In the genomic region with DNA sequence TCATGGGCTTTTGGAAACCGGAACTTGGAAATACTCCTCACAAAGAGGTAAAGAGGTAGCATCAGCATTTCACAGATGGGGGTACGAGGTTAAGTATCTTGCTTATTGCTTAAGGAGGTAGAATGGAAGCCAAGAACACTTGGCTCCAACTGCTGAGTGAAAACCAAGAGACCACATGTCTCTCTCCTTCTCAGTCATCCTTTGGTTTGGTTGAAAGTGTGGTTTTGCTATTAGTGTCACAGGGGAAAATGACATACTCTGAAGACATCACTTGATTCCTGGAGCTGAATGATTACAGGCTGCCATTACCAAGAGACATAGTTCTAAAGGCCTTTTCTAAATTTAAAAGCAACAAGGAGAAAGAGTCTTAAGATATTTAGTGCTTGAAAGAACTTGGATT, we compare ENCODE assay signal across 11 cellular contexts. TPM values are rescaled to one million over a fixed set of nuclear protein-coding genes. Genes with fewer than 3 reads are reported as not detected.
DNase-seq lines count a peak whose midpoint lies in the region; ATAC-seq lines count a peak whose summit lies in the region.
"Had no signal": no experiment of that assay in that cellular context is flagged by ENCODE, and none has a peak within 500 bp of the region (broad histone marks: within the 10 kb centered on the region; RNA-seq: fewer than 3 reads in every experiment).

No MANE protein-coding gene starts in this region.

- H3K27me3 ChIP-seq in right cardiac atrium (ENCODE audit: control insufficient read depth, insufficient read depth) (no peaks in the 10 kb centered on the region), mesendoderm (ENCODE audit: insufficient read depth, low read length, poor library complexity) (no peaks in the 10 kb centered on the region), SJCRH30 (no peaks in the 10 kb centered on the region)
- H3K27me3 ChIP-seq: uterus had no signal

- H2BK5ac ChIP-seq in mesendoderm (ENCODE audit: low read length) = no peak overlapping the region

- H3K9ac ChIP-seq in mesendoderm (ENCODE audit: low read length) = no peak overlapping the region

- H3K4me1 ChIP-seq in right cardiac atrium (ENCODE audit: control insufficient read depth, insufficient read depth, low read length) (no peaks in the 10 kb centered on the region), mesendoderm (ENCODE audit: control insufficient read depth, low read depth, low read length) (no peaks in the 10 kb centered on the region), SJCRH30 (no peaks in the 10 kb centered on the region)

- peaks cover 1% of the 10 kb centered on the region for H3K79me1 ChIP-seq in mesendoderm (ENCODE audit: low read length)

- H3K4me2 ChIP-seq in mesendoderm (ENCODE audit: low read length) = no peak overlapping the region

- no peak overlapping the region for H3K23ac ChIP-seq in mesendoderm (ENCODE audit: low read length)

- H4K8ac ChIP-seq in mesendoderm (ENCODE audit: low read depth, low read length) = no peak overlapping the region

- H3K4me3 ChIP-seq in right cardiac atrium (ENCODE audit: low read length) (no peak overlapping the region), mesendoderm (ENCODE audit: low read length) (no peak overlapping the region), SJCRH30 (no peak overlapping the region)
- H3K4me3 ChIP-seq: uterus had no signal

- H3K18ac ChIP-seq in mesendoderm (ENCODE audit: low read length) = no peak overlapping the region

- H3K9me3 ChIP-seq in right cardiac atrium (ENCODE audit: control insufficient read depth, low read length) = no peaks in the 10 kb centered on the region
- no peaks in the 10 kb centered on the region; the same call in none of the 2 replicates for H3K9me3 ChIP-seq in SJCRH30 (replicated peaks)
- H3K9me3 ChIP-seq: uterus had no signal

- ATAC-seq in GM18511 (IDR thresholded peaks at IDR 0.05; ENCODE audit: unreplicated experiment) (peak; percentile 81), GM21423 (IDR thresholded peaks at IDR 0.05; ENCODE audit: unreplicated experiment) (peak; percentile 70), HG03565 (IDR thresholded peaks at IDR 0.05; ENCODE audit: unreplicated experiment) (peak; percentile 96), right cardiac atrium (peak; percentile 67 to 74)

- no peaks in the 10 kb centered on the region for H3K36me3 ChIP-seq in mesendoderm (ENCODE audit: control insufficient read depth, insufficient read depth, low read length)
- peaks cover 65% of the 10 kb centered on the region for H3K36me3 ChIP-seq in SJCRH30
- H3K36me3 ChIP-seq: uterus had no signal

- H3K27ac ChIP-seq in right cardiac atrium (ENCODE audit: low read length) (no peak overlapping the region), mesendoderm (ENCODE audit: low read depth, low read length) (no peak overlapping the region), SJCRH30 (no peak overlapping the region)

- no peak overlapping the region for H3K56ac ChIP-seq in mesendoderm (ENCODE audit: low read length)

- intact Hi-C loops in right cardiac atrium (cut with DNase I) = no loop called here

- no peak overlapping the region for H4K5ac ChIP-seq in mesendoderm (ENCODE audit: low read length)

- no peaks in the 10 kb centered on the region for H3K79me2 ChIP-seq in mesendoderm (ENCODE audit: control insufficient read depth, insufficient read depth, low read length)

- no peak overlapping the region for H2AK5ac ChIP-seq in mesendoderm (ENCODE audit: low read length)

- no peak overlapping the region for H3K4ac ChIP-seq in mesendoderm (ENCODE audit: low read depth, low read length)

- 80% methylated on average over 2 of the region's 2 CpGs for WGBS in right cardiac atrium
- no CpG with 5 or more reads among the region's 2 CpGs for WGBS in mesendoderm (ENCODE audit: extremely low coverage, insufficient coverage, low lambda C conversion rate)

- DNase-seq in right cardiac atrium = no peak
- no peak for DNase-seq in mesendoderm
- DNase-seq in HuH-7 (ENCODE audit: low spot score) = no peak
- no peak for DNase-seq in SJCRH30
- DNase-seq in NCI-H1417 treated with DMSO at 0.1 percent for 48 hours (lab: John Stamatoyannopoulos, UW) = no peak
- DNase-seq: NCI-H1048, SHP77 treated with DMSO at 0.1 percent for 48 hours, uterus had no signal

- H2BK120ac ChIP-seq in mesendoderm (ENCODE audit: low read depth, low read length) = no peak overlapping the region

- H2BK15ac ChIP-seq in mesendoderm (replicated peaks; ENCODE audit: low read depth) = no peak overlapping the region

RNA-seq across cellular contexts. Expression of a gene that starts 41.5 kb away (rescaled TPM):
- total RNA-seq in right cardiac atrium = 10 to 100 TPM; 35.4 to 49.4 (median 42.3) TPM
- 13.8 TPM for polyA plus RNA-seq in right cardiac atrium
- 40.3 TPM for polyA plus RNA-seq in mesendoderm (2013, experiment 1 of 2)
- polyA plus RNA-seq in mesendoderm (2013, experiment 2 of 2) = 41.9 TPM
- total RNA-seq in SJCRH30 (2014; rRNA removed; shearing (Covaris generic)) = 60.9 and 67.4 TPM in 2 replicates
